ENCODE assay signal across 8 cellular contexts in the genomic region with DNA sequence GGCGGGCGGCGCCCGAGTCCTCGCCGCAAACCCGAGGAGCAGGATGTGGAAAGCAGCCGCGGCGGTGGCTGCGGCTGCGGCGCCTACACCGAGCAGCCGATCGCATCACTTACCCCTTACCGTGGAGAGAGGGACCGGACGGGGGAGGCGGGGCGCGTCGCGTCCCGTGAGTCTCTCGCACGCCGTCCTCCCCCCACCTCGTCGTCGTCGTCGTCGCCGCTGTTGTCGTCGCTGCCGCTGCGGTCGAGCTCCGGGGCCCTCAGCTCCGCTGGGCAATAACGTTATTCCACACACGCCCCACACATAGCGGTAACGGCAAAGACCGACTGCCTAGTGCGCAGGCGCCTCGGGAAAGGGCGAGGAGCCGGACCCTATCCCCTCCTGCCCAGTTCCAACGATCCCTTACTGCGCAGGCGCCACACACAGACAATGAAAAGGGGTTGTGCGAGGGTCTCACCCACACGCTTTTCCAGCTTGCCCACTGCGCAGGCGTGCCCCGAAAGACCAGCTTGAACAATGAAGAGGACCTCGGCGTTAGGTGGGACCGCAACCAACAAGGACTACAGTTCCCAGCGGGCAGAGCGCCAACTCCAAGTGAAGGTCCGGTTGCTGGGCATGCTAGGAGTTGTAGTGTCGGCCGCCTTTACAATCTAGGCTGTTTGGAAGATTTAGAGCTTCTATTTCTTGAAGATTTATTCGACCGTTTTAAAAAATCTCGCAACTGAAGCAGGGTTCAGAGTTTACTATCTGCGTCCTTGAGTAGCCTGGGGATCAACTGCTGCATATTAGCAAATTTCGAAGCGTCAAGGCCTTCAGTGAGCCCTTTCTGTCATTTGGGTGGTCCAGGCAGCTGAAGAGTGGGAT. TPM values are rescaled to one million over a fixed set of nuclear protein-coding genes. Genes with fewer than 3 reads are reported as not detected.
DNase-seq lines count a peak whose midpoint lies in the region; ATAC-seq, FAIRE-seq and TF ChIP-seq lines count a peak whose summit lies in the region.

A gene (minus strand): TSS at position 355 of the 864 bp plus-strand sequence. CDS start 30,001 bp downstream, outside the sequence.

- peak within 1 kb of the TSS; percentile 84 for H3K27ac ChIP-seq in A673 (ENCODE audit: low read depth, low read length, poor library complexity, severe bottlenecking)
- H3K27ac ChIP-seq in spleen, result peak within 1 kb of the TSS; percentile 97 to 99 (median 98)

- H3K36me3 Mint-ChIP-seq in immature natural killer cell, result no peaks in the 10 kb centered on the region

- intact Hi-C loops in A673 (cut with micrococcal nuclease; ENCODE audit: unreplicated experiment), result no loop called here
- intact Hi-C loops in spleen (cut with DNase I; ENCODE audit: low total_unique reads), result no loop called here

- peak in 1 of 3 donors; percentile 59 for TF ChIP-seq POLR2A in spleen (IDR thresholded peaks at IDR 0.05)

- peak within 1 kb of the TSS; percentile 81 for H3K4me3 ChIP-seq in A673 (ENCODE audit: low read depth, low read length, poor library complexity, severe bottlenecking)
- peak within 1 kb of the TSS; percentile 81 for H3K4me3 ChIP-seq in WI38 (ENCODE audit: low read depth, low read length)
- peak within 1 kb of the TSS; percentile 60 for H3K4me3 ChIP-seq in bronchial epithelial cell (ENCODE audit: low read depth, low read length)
- H3K4me3 ChIP-seq in spleen, result peak within 1 kb of the TSS; percentile 44 to 97 (median 80)

- H3K36me3 ChIP-seq in A673 (ENCODE audit: insufficient read depth, low read length, poor library complexity, severe bottlenecking) (no peaks in the 10 kb centered on the region), bronchial epithelial cell (ENCODE audit: control insufficient read depth, insufficient read depth, low read length) (no peaks in the 10 kb centered on the region), spleen (no peaks in the 10 kb centered on the region)

- H3K9me3 ChIP-seq in A673 (ENCODE audit: low read depth, low read length, poor library complexity, severe bottlenecking), result no peaks in the 10 kb centered on the region
- H3K9me3 ChIP-seq in spleen, result no peaks in the 10 kb centered on the region

- ATAC-seq in GM18867 (IDR thresholded peaks at IDR 0.05; ENCODE audit: unreplicated experiment), result peak; percentile 47
- peak; percentile 37 for ATAC-seq in HG03103 (IDR thresholded peaks at IDR 0.05; ENCODE audit: low read depth, unreplicated experiment)

- peaks cover 18 to 24% (median 21%) of the 10 kb centered on the region in 3 donors for H3K27me3 Mint-ChIP-seq in immature natural killer cell (ENCODE audit: low read depth in 3 of 3)

- peaks cover 7% of the 10 kb centered on the region for H3K4me1 ChIP-seq in A673 (ENCODE audit: insufficient read depth, low read length, poor library complexity, severe bottlenecking)
- peaks cover 22 to 73% (median 54%) of the 10 kb centered on the region in 6 donors for H3K4me1 ChIP-seq in spleen

- DNase-seq in A673 (ENCODE audit: low spot score) (peak; percentile 96), NCI-H2171 treated with DMSO at 0.1 percent for 48 hours (lab: John Stamatoyannopoulos, UW) (peak; percentile 99), bronchial epithelial cell (ENCODE audit: low read depth) (peak; percentile 87), immature natural killer cell (peak; percentile 94), spleen (peak; percentile 97)

- no peak for FAIRE-seq in bronchial epithelial cell (lab: Jason Lieb, UNC)

- peak within 1 kb of the TSS; percentile 95 to 100 (median 100) for H3K27ac Mint-ChIP-seq in immature natural killer cell

- CTCF ChIA-PET in A673 (lab: Charles Lee), result no interaction called here

- H3K27me3 ChIP-seq in A673 (replicated peaks; ENCODE audit: insufficient read depth, low read depth, low read length, poor library complexity), result no peaks in the 10 kb centered on the region
- H3K27me3 ChIP-seq in bronchial epithelial cell (ENCODE audit: control insufficient read depth, insufficient read depth, low read length), result no peaks in the 10 kb centered on the region
- H3K27me3 ChIP-seq in spleen (replicated peaks in 1 of 7), result no peaks in the 10 kb centered on the region

- no TSS peak for BruUV-seq in A673 (replicated peaks; lab: Mats Ljungman, UMichigan)

- peak within 1 kb of the TSS; percentile 97 to 100 (median 99) for H3K4me3 Mint-ChIP-seq in immature natural killer cell

- H3K9me3 Mint-ChIP-seq in immature natural killer cell, result no peaks in the 10 kb centered on the region

- TF ChIP-seq CTCF in A673 (conservative IDR thresholded peaks at IDR 0.05; ENCODE audit: low read depth, low read length), result no peak
- TF ChIP-seq CTCF in WI38 (IDR thresholded peaks at IDR 0.05; ENCODE audit: low read depth, low read length), result no peak
- TF ChIP-seq CTCF in bronchial epithelial cell (IDR thresholded peaks at IDR 0.05; ENCODE audit: insufficient read depth, low read length, severe bottlenecking), result no peak
- TF ChIP-seq CTCF in spleen (IDR thresholded peaks at IDR 0.05 in 8 of 11, conservative IDR thresholded peaks at IDR 0.05 in 3 of 11), result peak in 2 of 11 experiments; percentile 16 to 22

- WGBS in spleen, 5 donors, result 0% methylated on average over 15 to 74 of the region's 74 CpGs

- H3K4me1 Mint-ChIP-seq in immature natural killer cell, result peaks cover 29 to 39% of the 10 kb centered on the region in 2 donors

- POLR2A ChIA-PET in A673 (lab: Charles Lee; ENCODE audit: low non-redundant PET), result interaction anchor here (0.6 kb wide), 1 partner anchor 974 kb away, joined by 3 read pairs; no protein-coding TSS in a partner anchor

RNA-seq across cellular contexts. Expression of the gene that starts here (rescaled TPM):
- total RNA-seq in A673 (2021) (62.4 and 67.8 TPM in 2 replicates), bronchial epithelial cell (20.7 and 21.6 TPM in 2 replicates), spleen (10 to 100 TPM; 59.5 to 92.8 (median 81.7) TPM)
- polyA plus RNA-seq in immature natural killer cell (1 to 10 TPM; 2.8 to 8.0 (median 2.8) TPM), spleen (10 to 100 TPM; 17.3 to 21.2 (median 18.0) TPM)

Comparison
In these comparisons a context has a peak if more than half of its experiments do, and no peak if none do; other contexts are left out.
1. Peak in every context shown above with its lines: DNase-seq, ATAC-seq, H3K4me3 ChIP-seq and H3K27ac ChIP-seq.